Comparison of ENCODE assay signal across 10 cellular contexts in genomic region chr6:13428528-13429405, GRCh38. TPM values are rescaled to one million over a fixed set of nuclear protein-coding genes. Genes with fewer than 3 reads are reported as not detected.
A peak's percentile ranks its signal among the peaks of the same experiment; 100 is the strongest.
DNase-seq lines count a peak whose midpoint lies in the region; ATAC-seq and TF ChIP-seq lines count a peak whose summit lies in the region.
"Had no signal": no experiment of that assay in that cellular context is flagged by ENCODE, and none has a peak within 500 bp of the region (broad histone marks: within the 10 kb centered on the region; RNA-seq: fewer than 3 reads in every experiment).

No MANE protein-coding gene starts in this region.

- peak overlapping the region; percentile 53 for H3K4me3 Mint-ChIP-seq in activated naive CD4-positive, alpha-beta T cell treated with anti-CD3 and anti-CD28 coated beads for 36 hours
- peak overlapping the region; percentile 53 for H3K4me3 Mint-ChIP-seq in activated CD4-positive, alpha-beta memory T cell treated with anti-CD3 and anti-CD28 coated beads for 36 hours

- peak; percentile 34 for DNase-seq in activated naive CD4-positive, alpha-beta T cell treated with anti-CD3 and anti-CD28 coated beads for 36 hours
- no peak for DNase-seq in activated naive CD4-positive, alpha-beta T cell treated with Interleukin-2 at 50 U/mL for 16 hours
- peak; percentile 28 for DNase-seq in activated CD4-positive, alpha-beta memory T cell treated with anti-CD3 and anti-CD28 coated beads for 36 hours
- DNase-seq in NCI-H226 (no peak), superior temporal gyrus (ENCODE audit: extremely low spot score) (no peak), foreskin fibroblast (no peak)
- DNase-seq: DND-41 had no signal

- H3K27me3 Mint-ChIP-seq in activated naive CD4-positive, alpha-beta T cell treated with anti-CD3 and anti-CD28 coated beads for 36 hours (ENCODE audit: low read depth): no peaks in the 10 kb centered on the region
- no peaks in the 10 kb centered on the region for H3K27me3 Mint-ChIP-seq in activated CD4-positive, alpha-beta memory T cell treated with anti-CD3 and anti-CD28 coated beads for 36 hours

- peak overlapping the region in 13 of 21 experiments; percentile 4 to 60 (median 28) for H3K27ac ChIP-seq in skin epidermis

- intact Hi-C loops in activated naive CD4-positive, alpha-beta T cell treated with anti-CD3 and anti-CD28 coated beads for 36 hours (cut with micrococcal nuclease): loop anchor here (1.0 to 5.0 kb wide), 8 partner anchors 26 to 146 kb away; partner anchors contain the start of gene SIRT5
- intact Hi-C loops in activated CD4-positive, alpha-beta memory T cell treated with anti-CD3 and anti-CD28 coated beads for 36 hours (cut with micrococcal nuclease): loop anchor here (1.0 to 5.0 kb wide), 8 partner anchors 26 to 1114 kb away; no protein-coding TSS in a partner anchor

- TF ChIP-seq CTCF in foreskin fibroblast (IDR thresholded peaks at IDR 0.05; ENCODE audit: low read depth, low read length): no peak

- H3K36me3 Mint-ChIP-seq in activated naive CD4-positive, alpha-beta T cell treated with anti-CD3 and anti-CD28 coated beads for 36 hours (ENCODE audit: low read depth): no peaks in the 10 kb centered on the region
- no peaks in the 10 kb centered on the region for H3K36me3 Mint-ChIP-seq in activated CD4-positive, alpha-beta memory T cell treated with anti-CD3 and anti-CD28 coated beads for 36 hours

- H3K4me3 ChIP-seq in skin epidermis (no peak overlapping the region), foreskin fibroblast (ENCODE audit: low read depth in 1 of 2, low read length in 2 of 2) (no peak overlapping the region)
- H3K4me3 ChIP-seq: lung had no signal

- peaks cover 70% of the 10 kb centered on the region for H3K4me1 Mint-ChIP-seq in activated naive CD4-positive, alpha-beta T cell treated with anti-CD3 and anti-CD28 coated beads for 36 hours (ENCODE audit: low read depth)
- peaks cover 69% of the 10 kb centered on the region for H3K4me1 Mint-ChIP-seq in activated CD4-positive, alpha-beta memory T cell treated with anti-CD3 and anti-CD28 coated beads for 36 hours (ENCODE audit: low read depth)

- peak; percentile 21 for ATAC-seq in HG02852 (IDR thresholded peaks at IDR 0.05; ENCODE audit: unreplicated experiment)

- no peaks in the 10 kb centered on the region for H3K9me3 Mint-ChIP-seq in activated naive CD4-positive, alpha-beta T cell treated with anti-CD3 and anti-CD28 coated beads for 36 hours
- peaks cover 2% of the 10 kb centered on the region for H3K9me3 Mint-ChIP-seq in activated CD4-positive, alpha-beta memory T cell treated with anti-CD3 and anti-CD28 coated beads for 36 hours

- peak overlapping the region; percentile 85 for H3K27ac Mint-ChIP-seq in activated naive CD4-positive, alpha-beta T cell treated with anti-CD3 and anti-CD28 coated beads for 36 hours
- H3K27ac Mint-ChIP-seq in activated CD4-positive, alpha-beta memory T cell treated with anti-CD3 and anti-CD28 coated beads for 36 hours: peak overlapping the region; percentile 86

- POLR2A ChIA-PET in activated CD4-positive, alpha-beta memory T cell treated with anti-CD3 and anti-CD28 coated beads for 36 hours (lab: Charles Lee): interaction anchor here (1.0 to 3.0 kb wide), 7 partner anchors 26 to 146 kb away, joined by 3 to 16 read pairs (median 3); partner anchors contain the start of genes GFOD1 and SIRT5

- CTCF ChIA-PET in activated naive CD4-positive, alpha-beta T cell treated with anti-CD3 and anti-CD28 coated beads for 36 hours (lab: Charles Lee): interaction anchor here (0.6 to 2.2 kb wide), 14 partner anchors 11 to 146 kb away, joined by 3 to 10 read pairs (median 4); partner anchors contain the start of gene SIRT5
- CTCF ChIA-PET in activated CD4-positive, alpha-beta memory T cell treated with anti-CD3 and anti-CD28 coated beads for 36 hours (lab: Charles Lee): interaction anchor here (0.6 to 2.3 kb wide), 10 partner anchors 9 to 187 kb away, joined by 3 to 12 read pairs (median 3); partner anchors contain the start of genes NOL7 and SIRT5

RNA-seq across cellular contexts. Expression of gene GFOD1, which starts 58.6 kb away (rescaled TPM):
- 1 to 10 TPM; 3.7 to 4.2 TPM for total RNA-seq in activated naive CD4-positive, alpha-beta T cell treated with anti-CD3 and anti-CD28 coated beads for 36 hours
- 1 to 10 TPM; 2.3 to 2.4 TPM for total RNA-seq in activated CD4-positive, alpha-beta memory T cell treated with anti-CD3 and anti-CD28 coated beads for 36 hours

Comparison
In these comparisons a context has a peak if more than half of its experiments do, and no peak if none do; other contexts are left out.
1. DNase-seq: peak in activated naive CD4-positive, alpha-beta T cell treated with anti-CD3 and anti-CD28 coated beads for 36 hours (single experiment) and activated CD4-positive, alpha-beta memory T cell treated with anti-CD3 and anti-CD28 coated beads for 36 hours (single experiment); none in activated naive CD4-positive, alpha-beta T cell treated with Interleukin-2 at 50 U/mL for 16 hours (single experiment), NCI-H226 (single experiment), superior temporal gyrus (single experiment) and foreskin fibroblast (0 of 2).